Comparison of ENCODE assay signal across 9 cellular contexts in the genomic region with DNA sequence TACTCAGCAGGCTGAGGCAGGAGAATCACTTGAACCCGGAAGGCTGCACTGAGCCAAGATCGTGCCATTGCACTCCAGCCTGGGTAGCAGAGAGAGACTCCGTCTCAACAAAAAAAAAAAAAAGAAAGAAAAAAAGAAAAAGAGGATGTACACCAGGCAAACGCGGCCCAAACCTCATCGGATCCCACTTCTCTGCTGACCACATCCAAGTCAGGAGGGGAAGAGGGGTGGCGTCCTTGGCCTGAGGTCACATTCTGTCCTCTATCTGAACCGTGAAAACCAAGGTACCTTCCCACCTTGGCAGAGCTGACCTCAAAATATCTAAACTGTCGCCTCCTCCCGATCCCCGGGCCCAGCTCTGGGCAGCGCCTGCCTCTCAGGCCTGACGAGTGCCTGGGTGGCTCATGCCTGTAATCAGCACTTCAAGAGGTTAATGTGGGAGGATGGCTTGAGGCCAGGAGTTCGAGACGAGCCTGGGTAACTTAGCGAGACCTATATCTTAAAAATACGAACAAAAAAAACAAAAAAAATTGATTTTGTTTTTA. TPM values are rescaled to one million over a fixed set of nuclear protein-coding genes. Genes with fewer than 3 reads are reported as not detected.
DNase-seq lines count a peak whose midpoint lies in the region; ATAC-seq and TF ChIP-seq lines count a peak whose summit lies in the region.
"Had no signal": no experiment of that assay in that cellular context is flagged by ENCODE, and none has a peak within 500 bp of the region (broad histone marks: within the 10 kb centered on the region; RNA-seq: fewer than 3 reads in every experiment).

No MANE protein-coding gene starts in this region.

- intact Hi-C loops in A673 (cut with micrococcal nuclease; ENCODE audit: unreplicated experiment): no loop called here

- TF ChIP-seq CTCF in A673 (conservative IDR thresholded peaks at IDR 0.05; ENCODE audit: low read depth, low read length) (no peak), HFF-Myc (IDR thresholded peaks at IDR 0.05; ENCODE audit: low read depth, low read length, missing control alignments) (no peak), mesothelial cell of epicardium (IDR thresholded peaks at IDR 0.05; ENCODE audit: unreplicated experiment) (no peak)

- no peaks in the 10 kb centered on the region for H3K27me3 ChIP-seq in A673 (replicated peaks; ENCODE audit: insufficient read depth, low read depth, low read length, poor library complexity)

- no peak overlapping the region for H3K27ac ChIP-seq in A673 (ENCODE audit: low read depth, low read length, poor library complexity, severe bottlenecking)

- no peaks in the 10 kb centered on the region for H3K27me3 Mint-ChIP-seq in activated naive CD8-positive, alpha-beta T cell treated with anti-CD3 and anti-CD28 coated beads for 36 hours
- no peaks in the 10 kb centered on the region for H3K27me3 Mint-ChIP-seq in mesothelial cell of epicardium (ENCODE audit: low read depth)

- no peak for ATAC-seq in GM21737 (IDR thresholded peaks at IDR 0.05; ENCODE audit: unreplicated experiment)
- no peak for ATAC-seq in HG02852 (IDR thresholded peaks at IDR 0.05; ENCODE audit: unreplicated experiment)
- no peak for ATAC-seq in GM19351 (IDR thresholded peaks at IDR 0.05; ENCODE audit: unreplicated experiment)
- no peak for ATAC-seq in HG02973 (IDR thresholded peaks at IDR 0.05; ENCODE audit: unreplicated experiment)

- POLR2A ChIA-PET in A673 (lab: Charles Lee; ENCODE audit: low non-redundant PET): no interaction called here

- H3K4me1 ChIP-seq in A673 (ENCODE audit: insufficient read depth, low read length, poor library complexity, severe bottlenecking): peaks cover 4% of the 10 kb centered on the region

- CTCF ChIA-PET in A673 (lab: Charles Lee): no interaction called here

- no peaks in the 10 kb centered on the region for H3K9me3 Mint-ChIP-seq in activated naive CD8-positive, alpha-beta T cell treated with anti-CD3 and anti-CD28 coated beads for 36 hours
- no peaks in the 10 kb centered on the region for H3K9me3 Mint-ChIP-seq in mesothelial cell of epicardium

- H3K9me3 ChIP-seq in A673 (ENCODE audit: low read depth, low read length, poor library complexity, severe bottlenecking): no peaks in the 10 kb centered on the region

- peaks cover 8% of the 10 kb centered on the region for H3K36me3 ChIP-seq in A673 (ENCODE audit: insufficient read depth, low read length, poor library complexity, severe bottlenecking)

- no peak overlapping the region for H3K27ac Mint-ChIP-seq in activated naive CD8-positive, alpha-beta T cell treated with anti-CD3 and anti-CD28 coated beads for 36 hours
- no peak overlapping the region for H3K27ac Mint-ChIP-seq in mesothelial cell of epicardium

- H3K4me1 Mint-ChIP-seq in activated naive CD8-positive, alpha-beta T cell treated with anti-CD3 and anti-CD28 coated beads for 36 hours: peaks cover 20% of the 10 kb centered on the region
- H3K4me1 Mint-ChIP-seq in mesothelial cell of epicardium: peaks cover 10% of the 10 kb centered on the region

- BruUV-seq in A673 (replicated peaks; lab: Mats Ljungman, UMichigan): no TSS peak

- H3K4me3 ChIP-seq in A673 (ENCODE audit: low read depth, low read length, poor library complexity, severe bottlenecking): peak overlapping the region; percentile 89
- peak overlapping the region; percentile 58 for H3K4me3 ChIP-seq in HFF-Myc (replicated peaks; ENCODE audit: low read depth, low read length)

- DNase-seq in A673 (ENCODE audit: low spot score) (no peak), HFF-Myc (ENCODE audit: extremely low read depth, low read depth) (no peak), mesothelial cell of epicardium (ENCODE audit: low spot score in 2 of 2, unreplicated experiment in 2 of 2) (no peak)
- DNase-seq in activated naive CD8-positive, alpha-beta T cell treated with anti-CD3 and anti-CD28 coated beads for 36 hours: no peak
- DNase-seq: left cardiac atrium had no signal

- H3K4me3 Mint-ChIP-seq in activated naive CD8-positive, alpha-beta T cell treated with anti-CD3 and anti-CD28 coated beads for 36 hours: peak overlapping the region; percentile 78
- peak overlapping the region; percentile 70 for H3K4me3 Mint-ChIP-seq in mesothelial cell of epicardium

- peaks cover 17% of the 10 kb centered on the region for H3K36me3 Mint-ChIP-seq in activated naive CD8-positive, alpha-beta T cell treated with anti-CD3 and anti-CD28 coated beads for 36 hours
- peaks cover 16% of the 10 kb centered on the region for H3K36me3 Mint-ChIP-seq in mesothelial cell of epicardium

RNA-seq across cellular contexts. Expression of a gene that starts 25.1 kb away (rescaled TPM):
- total RNA-seq in A673 (2021) (not detected in 2 replicates), mesothelial cell of epicardium (0.07 TPM in 1 of 3 replicates, not detected in the others)
- total RNA-seq in activated naive CD8-positive, alpha-beta T cell treated with anti-CD3 and anti-CD28 coated beads for 36 hours: 10 to 100 TPM; 17.1 to 17.4 TPM

RNA-seq across cellular contexts. Expression of a gene that starts 35.0 kb away (rescaled TPM):
- total RNA-seq in A673 (2021) (9.6 and 9.7 TPM in 2 replicates), mesothelial cell of epicardium (17.8 to 18.7 TPM (median 18.2 TPM) in 3 replicates)
- total RNA-seq in activated naive CD8-positive, alpha-beta T cell treated with anti-CD3 and anti-CD28 coated beads for 36 hours: 1 to 10 TPM; 1.9 to 2.4 TPM

RNA-seq across cellular contexts. Expression of a gene that starts 38.3 kb away (rescaled TPM):
- total RNA-seq in A673 (2021) (0.74 and 0.88 TPM in 2 replicates), mesothelial cell of epicardium (0.52 TPM in 1 of 3 replicates, not detected in the others)
- under 1 TPM in 1 of 2 experiments, not detected in 1; 0.48 TPM for total RNA-seq in activated naive CD8-positive, alpha-beta T cell treated with anti-CD3 and anti-CD28 coated beads for 36 hours

RNA-seq across cellular contexts. Expression of a gene that starts 46.9 kb away (rescaled TPM):
- total RNA-seq in A673 (2021): 2.0 and 2.2 TPM in 2 replicates
- total RNA-seq in activated naive CD8-positive, alpha-beta T cell treated with anti-CD3 and anti-CD28 coated beads for 36 hours: under 1 TPM; 0.33 to 0.74 TPM
- 0.36 to 0.82 TPM (median 0.52 TPM) in 3 replicates for total RNA-seq in mesothelial cell of epicardium
- total RNA-seq: left cardiac atrium had no signal

RNA-seq across cellular contexts. Expression of a gene that starts 51.9 kb away (rescaled TPM):
- 117 and 128 TPM in 2 replicates for total RNA-seq in A673 (2021)
- total RNA-seq in activated naive CD8-positive, alpha-beta T cell treated with anti-CD3 and anti-CD28 coated beads for 36 hours: 100 to 1,000 TPM; 224 to 241 TPM
- 56.6 to 61.9 TPM (median 61.8 TPM) in 3 replicates for total RNA-seq in mesothelial cell of epicardium

Comparison
In these comparisons a context has a peak if more than half of its experiments do, and no peak if none do; other contexts are left out.
1. RNA of a gene that starts 25.1 kb away (total RNA-seq): 17.1 to 17.4 TPM in activated naive CD8-positive, alpha-beta T cell treated with anti-CD3 and anti-CD28 coated beads for 36 hours; not detected in A673 and 0.07 TPM in mesothelial cell of epicardium; every median in the first group is over 10 times any median in the second.